13 cellular contexts compared by ENCODE assay signal in genomic region chr6:79246891-79247290, GRCh38. TPM values are rescaled to one million over a fixed set of nuclear protein-coding genes. Genes with fewer than 3 reads are reported as not detected.
DNase-seq lines count a peak whose midpoint lies in the region; ATAC-seq and TF ChIP-seq lines count a peak whose summit lies in the region.
"Had no signal": no experiment of that assay in that cellular context is flagged by ENCODE, and none has a peak within 500 bp of the region (broad histone marks: within the 10 kb centered on the region; RNA-seq: fewer than 3 reads in every experiment).

No MANE protein-coding gene starts in this region.

- POLR2A ChIA-PET in GM10248 (lab: Yijun Ruan, JAX) = no interaction called here

- DNase-seq in GM10248 (ENCODE audit: extremely low spot score) = peak; percentile 35
- no peak for DNase-seq in activated T-cell treated with anti-CD3 and anti-CD28 coated beads, Interleukin-2, amount 50 U/mL, for 1 hour
- DNase-seq in breast epithelium (ENCODE audit: low spot score in 2 of 2) = no peak
- no peak for DNase-seq in NCI-H128 (lab: John Stamatoyannopoulos, UW; ENCODE audit: unreplicated experiment)
- DNase-seq in glomerular visceral epithelial cell (ENCODE audit: extremely low spot score) = no peak
- DNase-seq: activated T-cell treated with anti-CD3 and anti-CD28 coated beads, Interleukin-2, amount 50 U/mL, for 4 hours; NCI-H2029 treated with DMSO at 0.1 percent for 48 hours; OCI-M1; right lobe of liver; trophoblast cell had no signal

- H3K4me1 ChIP-seq in breast epithelium = no peaks in the 10 kb centered on the region
- H3K4me1 ChIP-seq: right lobe of liver had no signal

- no peaks in the 10 kb centered on the region for H3K27me3 ChIP-seq in breast epithelium
- H3K27me3 ChIP-seq: right lobe of liver had no signal

- no peak overlapping the region for H3K27ac ChIP-seq in breast epithelium
- H3K27ac ChIP-seq: right lobe of liver had no signal

- no peak for TF ChIP-seq CTCF in GM10248 (IDR thresholded peaks at IDR 0.05; ENCODE audit: control extremely low read depth, extremely low read depth, low read depth, missing control alignments)
- TF ChIP-seq CTCF in breast epithelium (IDR thresholded peaks at IDR 0.05) = no peak

- no peak overlapping the region for H3K4me3 ChIP-seq in breast epithelium
- H3K4me3 ChIP-seq: right lobe of liver had no signal

- TF ChIP-seq POLR2A in breast epithelium (IDR thresholded peaks at IDR 0.05) = no peak

- H3K36me3 ChIP-seq in breast epithelium = no peaks in the 10 kb centered on the region
- H3K36me3 ChIP-seq: right lobe of liver had no signal

- ATAC-seq in GM19328 (IDR thresholded peaks at IDR 0.05; ENCODE audit: unreplicated experiment) = peak; percentile 68
- ATAC-seq in HG02623 (IDR thresholded peaks at IDR 0.05; ENCODE audit: unreplicated experiment) = peak; percentile 69
- ATAC-seq in HG03354 (IDR thresholded peaks at IDR 0.05; ENCODE audit: poor library complexity, severe bottlenecking, unreplicated experiment) = peak; percentile 86
- ATAC-seq: activated T-cell treated with anti-CD3 and anti-CD28 coated beads, Interleukin-2, amount 50 U/mL, for 4 hours; right lobe of liver had no signal

- H3K9me3 ChIP-seq in breast epithelium = no peaks in the 10 kb centered on the region
- H3K9me3 ChIP-seq: right lobe of liver had no signal

- CTCF ChIA-PET in GM10248 (lab: Yijun Ruan, JAX) = interaction anchor here (0.8 to 1.5 kb wide), 6 partner anchors 10 to 167 kb away, joined by 3 to 8 read pairs (median 3); no protein-coding TSS in a partner anchor

- intact Hi-C loops in breast epithelium (cut with DNase I; ENCODE audit: low total_unique reads) = no loop called here

RNA-seq across cellular contexts. Expression of gene HMGN3, which starts 12.4 kb away (rescaled TPM):
- 10 to 100 TPM; 38.3 to 73.6 (median 61.1) TPM for total RNA-seq in breast epithelium
